ENCODE assay signal across 1 cellular context in the genomic region with DNA sequence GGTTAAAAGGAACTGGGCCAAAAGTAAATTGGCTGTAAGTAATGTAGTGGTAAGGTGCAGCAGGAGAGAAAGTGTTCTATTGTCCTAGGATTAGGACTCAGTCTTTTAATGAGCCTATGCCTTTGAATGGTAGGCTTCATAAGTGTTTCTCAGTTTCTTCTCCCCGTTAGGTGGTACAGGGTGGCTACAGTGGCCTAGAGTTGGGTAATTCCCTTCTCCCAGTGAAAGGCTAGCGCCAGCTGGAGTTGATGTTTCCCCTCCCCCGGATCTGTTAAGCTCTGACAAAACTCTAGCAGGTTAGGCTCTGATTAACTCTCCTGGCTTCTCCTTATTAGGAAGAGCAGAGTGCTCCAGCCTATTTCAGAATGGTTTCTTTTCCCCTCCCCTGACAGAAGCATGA.
TF ChIP-seq lines count a peak whose summit lies in the region.

No MANE protein-coding gene starts in this region.

TF ChIP-seq in WTC11, 78 proteins besides CTCF, POLR2A, EP300 and RAD21 (continued from another document):
- TF ChIP-seq, protein P1, sequence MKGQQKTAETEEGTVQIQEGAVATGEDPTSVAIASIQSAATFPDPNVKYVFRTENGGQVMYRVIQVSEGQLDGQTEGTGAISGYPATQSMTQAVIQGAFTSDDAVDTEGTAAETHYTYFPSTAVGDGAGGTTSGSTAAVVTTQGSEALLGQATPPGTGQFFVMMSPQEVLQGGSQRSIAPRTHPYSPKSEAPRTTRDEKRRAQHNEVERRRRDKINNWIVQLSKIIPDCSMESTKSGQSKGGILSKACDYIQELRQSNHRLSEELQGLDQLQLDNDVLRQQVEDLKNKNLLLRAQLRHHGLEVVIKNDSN (CRISPR knock-in tag; IDR thresholded peaks at IDR 0.05): no peak
- TF ChIP-seq, protein P2, sequence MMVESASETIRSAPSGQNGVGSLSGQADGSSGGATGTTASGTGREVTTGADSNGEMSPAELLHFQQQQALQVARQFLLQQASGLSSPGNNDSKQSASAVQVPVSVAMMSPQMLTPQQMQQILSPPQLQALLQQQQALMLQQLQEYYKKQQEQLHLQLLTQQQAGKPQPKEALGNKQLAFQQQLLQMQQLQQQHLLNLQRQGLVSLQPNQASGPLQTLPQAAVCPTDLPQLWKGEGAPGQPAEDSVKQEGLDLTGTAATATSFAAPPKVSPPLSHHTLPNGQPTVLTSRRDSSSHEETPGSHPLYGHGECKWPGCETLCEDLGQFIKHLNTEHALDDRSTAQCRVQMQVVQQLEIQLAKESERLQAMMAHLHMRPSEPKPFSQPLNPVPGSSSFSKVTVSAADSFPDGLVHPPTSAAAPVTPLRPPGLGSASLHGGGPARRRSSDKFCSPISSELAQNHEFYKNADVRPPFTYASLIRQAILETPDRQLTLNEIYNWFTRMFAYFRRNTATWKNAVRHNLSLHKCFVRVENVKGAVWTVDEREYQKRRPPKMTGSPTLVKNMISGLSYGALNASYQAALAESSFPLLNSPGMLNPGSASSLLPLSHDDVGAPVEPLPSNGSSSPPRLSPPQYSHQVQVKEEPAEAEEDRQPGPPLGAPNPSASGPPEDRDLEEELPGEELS (CRISPR knock-in tag; IDR thresholded peaks at IDR 0.05): no peak
